In genomic region chr7:67618569-67619543, GRCh38 we compare ENCODE assay signal across 1 cellular context.
TF ChIP-seq lines count a peak whose summit lies in the region.

No MANE protein-coding gene starts in this region.

TF ChIP-seq in K562, 482 proteins besides CTCF, POLR2A, EP300 and RAD21 (continued from another document):
- TF ChIP-seq RREB1 (CRISPR knock-in tag; IDR thresholded peaks at IDR 0.05) = no peak
- TF ChIP-seq ZNF639 (CRISPR knock-in tag; conservative IDR thresholded peaks at IDR 0.05 in 1 of 2, IDR thresholded peaks at IDR 0.05 in 1 of 2) = no peak
- no peak for TF ChIP-seq ARNT (IDR thresholded peaks at IDR 0.05)
TF ChIP-seq in K562: peak in this region for 0.
